27 cellular contexts compared by ENCODE assay signal in the genomic region with DNA sequence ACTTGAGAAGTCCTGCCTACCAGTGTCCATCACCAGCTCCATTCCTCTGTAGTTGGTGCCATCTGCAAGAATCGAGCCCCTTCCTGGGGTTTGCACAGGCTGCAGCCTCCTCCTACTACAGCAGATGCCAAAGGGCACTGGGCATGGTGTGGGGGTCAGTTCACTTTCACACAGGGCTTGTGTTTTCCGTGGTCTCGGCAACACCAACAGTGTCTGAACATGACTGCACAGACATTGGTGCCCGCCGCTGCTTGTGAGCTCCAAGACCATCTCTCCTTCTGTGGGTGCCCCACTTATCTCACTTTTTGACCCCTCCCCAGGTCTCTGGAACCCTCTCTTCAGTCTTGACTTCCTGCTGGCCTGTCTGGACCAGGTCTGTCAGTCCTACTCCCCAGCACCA.
"Had no signal": no experiment of that assay in that cellular context is flagged by ENCODE, and none has a peak within 500 bp of the region (broad histone marks: within the 10 kb centered on the region; RNA-seq: fewer than 3 reads in every experiment).

No MANE protein-coding gene starts in this region.

- H3K9me3 Mint-ChIP-seq: activated B cell treated with CpG ODN at 0.5 μM for 24 hours; activated naive CD8-positive, alpha-beta T cell treated with anti-CD3 and anti-CD28 coated beads for 36 hours; activated T-cell treated with anti-CD3 and anti-CD28 coated beads, Interleukin-2, amount 50 U/mL, for 4 hours; nephron; stimulated activated naive CD8-positive, alpha-beta T cell treated with anti-CD3 and anti-CD28 coated beads, Interleukin-15, Interleukin-2, amounts not matched to agents 100 ng/mL and 50 ng/mL, for 24 hours had no signal

- H3K36me3 ChIP-seq: adrenal gland, brain microvascular endothelial cell, esophagus squamous epithelium, left ventricle myocardium inferior, neutrophil, right lobe of liver, suprapubic skin, tibial nerve had no signal

- H3K9ac ChIP-seq: SK-N-SH had no signal

- H3K9me3 ChIP-seq: adrenal gland, esophagus squamous epithelium, left ventricle myocardium inferior, neutrophil, right lobe of liver, SK-N-SH, suprapubic skin, tibial nerve had no signal

- H3K4me2 ChIP-seq: SK-N-SH had no signal

- H3K4me1 Mint-ChIP-seq: activated B cell treated with CpG ODN at 0.5 μM for 24 hours, nephron had no signal

- FAIRE-seq: astrocyte had no signal

- H3K4me3 ChIP-seq: adrenal gland, esophagus squamous epithelium, left ventricle myocardium inferior, lung, right lobe of liver, suprapubic skin, tibial nerve had no signal

- H3K27me3 ChIP-seq: adrenal gland, brain microvascular endothelial cell, esophagus squamous epithelium, neutrophil, right lobe of liver, suprapubic skin, tibial nerve had no signal

- DNase-seq: activated B cell treated with CpG ODN at 0.5 μM for 24 hours; activated CD4-positive, alpha-beta T cell treated with anti-CD3 and anti-CD28 coated beads for 4 hours; activated CD4-positive, alpha-beta T cell treated with anti-CD3 and anti-CD28 coated beads, Interleukin-2, amount 50 U/mL, for 4 hours; activated effector memory CD4-positive, alpha-beta T cell treated with Interleukin-2 at 50 U/mL for 16 hours; activated naive CD4-positive, alpha-beta T cell treated with Interleukin-2 at 50 U/mL for 16 hours; activated naive CD8-positive, alpha-beta T cell treated with anti-CD3 and anti-CD28 coated beads for 36 hours; activated T-cell treated with anti-CD3 and anti-CD28 coated beads, Interleukin-2, amount 50 U/mL, for 4 hours; adrenal gland; brain microvascular endothelial cell; esophagus squamous epithelium; foreskin melanocyte; kidney glomerular epithelial cell; left ventricle myocardium inferior; mesendoderm; right lobe of liver; SK-N-SH; stimulated activated CD4-positive, alpha-beta T cell treated with anti-CD3 and anti-CD28 coated beads, Interleukin-12 subunit alpha, Interleukin-12 subunit beta, amount 100 ng/mL, for 4 hours; stimulated activated CD4-positive, alpha-beta T cell treated with anti-CD3 and anti-CD28 coated beads, Interleukin-4, amount 100 ng/mL, for 1 hour; SW 1271 had no signal

- H3K4me3 Mint-ChIP-seq: activated B cell treated with CpG ODN at 0.5 μM for 24 hours; activated naive CD8-positive, alpha-beta T cell treated with anti-CD3 and anti-CD28 coated beads for 36 hours; activated T-cell treated with anti-CD3 and anti-CD28 coated beads, Interleukin-2, amount 50 U/mL, for 4 hours; nephron; stimulated activated naive CD8-positive, alpha-beta T cell treated with anti-CD3 and anti-CD28 coated beads, Interleukin-15, Interleukin-2, amounts not matched to agents 100 ng/mL and 50 ng/mL, for 24 hours had no signal

- ATAC-seq: activated T-cell treated with anti-CD3 and anti-CD28 coated beads, Interleukin-2, amount 50 U/mL, for 4 hours had no signal

- H3K27ac ChIP-seq: adrenal gland, brain microvascular endothelial cell, esophagus squamous epithelium, left ventricle myocardium inferior, neutrophil, right lobe of liver, suprapubic skin, tibial nerve had no signal

- H3K4me1 ChIP-seq: adrenal gland, left ventricle myocardium inferior, right lobe of liver, suprapubic skin, tibial nerve had no signal

- H3K27me3 Mint-ChIP-seq: activated B cell treated with CpG ODN at 0.5 μM for 24 hours; activated naive CD8-positive, alpha-beta T cell treated with anti-CD3 and anti-CD28 coated beads for 36 hours; progenitor cell of endocrine pancreas; stimulated activated naive CD8-positive, alpha-beta T cell treated with anti-CD3 and anti-CD28 coated beads, Interleukin-15, Interleukin-2, amounts not matched to agents 100 ng/mL and 50 ng/mL, for 24 hours had no signal

- H3K27ac Mint-ChIP-seq: activated B cell treated with CpG ODN at 0.5 μM for 24 hours; activated naive CD8-positive, alpha-beta T cell treated with anti-CD3 and anti-CD28 coated beads for 36 hours; nephron; progenitor cell of endocrine pancreas; stimulated activated naive CD8-positive, alpha-beta T cell treated with anti-CD3 and anti-CD28 coated beads, Interleukin-15, Interleukin-2, amounts not matched to agents 100 ng/mL and 50 ng/mL, for 24 hours had no signal
